Comparison of ENCODE assay signal across 1 cellular context in genomic region chr12:12432373-12432772, GRCh38.
A peak's percentile ranks its signal among the peaks of the same experiment; 100 is the strongest.
TF ChIP-seq lines count a peak whose summit lies in the region.

No MANE protein-coding gene starts in this region.

TF ChIP-seq in HEK293, 187 proteins besides CTCF, POLR2A, EP300 and RAD21 (continued from another document):
- peak; percentile 43; the same call in 1 of the 2 replicates for TF ChIP-seq PRDM4 (tag by site-specific recombination; IDR thresholded peaks at IDR 0.05)
- TF ChIP-seq YY1 (tag by site-specific recombination; IDR thresholded peaks at IDR 0.05): no peak
- no peak for TF ChIP-seq ZBTB11 (tag by site-specific recombination; conservative IDR thresholded peaks at IDR 0.05; ENCODE audit: low read depth)
- no peak for TF ChIP-seq ZNF571 (tag by site-specific recombination; IDR thresholded peaks at IDR 0.05)
- no peak for TF ChIP-seq WT1 (tag by site-specific recombination; IDR thresholded peaks at IDR 0.05)
- no peak for TF ChIP-seq ZBTB10 (tag by site-specific recombination; IDR thresholded peaks at IDR 0.05)
- TF ChIP-seq ELK4 (IDR thresholded peaks at IDR 0.05; ENCODE audit: borderline replicate concordance, low read depth, low read length): no peak
- TF ChIP-seq ZBTB21 (tag by site-specific recombination; IDR thresholded peaks at IDR 0.05): no peak
- TF ChIP-seq ZNF37A (tag by site-specific recombination; IDR thresholded peaks at IDR 0.05): no peak
- no peak for TF ChIP-seq KLF9 (tag by site-specific recombination; IDR thresholded peaks at IDR 0.05; ENCODE audit: low read depth)
- no peak for TF ChIP-seq ZNF623 (tag by site-specific recombination; IDR thresholded peaks at IDR 0.05)
- no peak for TF ChIP-seq ZFP37 (tag by site-specific recombination; IDR thresholded peaks at IDR 0.05)
